ENCODE assay signal across 1 cellular context in genomic region chr5:1139366-1139765, GRCh38.
TF ChIP-seq lines count a peak whose summit lies in the region.

No MANE protein-coding gene starts in this region.

TF ChIP-seq in HepG2, 621 proteins besides CTCF, POLR2A, EP300 and RAD21 (continued from another document):
- TF ChIP-seq KDM5A (IDR thresholded peaks at IDR 0.05; ENCODE audit: borderline replicate concordance, low read length) (no peak), ZNF124 (CRISPR knock-in tag; IDR thresholded peaks at IDR 0.05) (no peak), SP4 (CRISPR knock-in tag; IDR thresholded peaks at IDR 0.05) (no peak), ZNF550 (CRISPR knock-in tag; IDR thresholded peaks at IDR 0.05; ENCODE audit: borderline replicate concordance) (no peak), HNF4G (IDR thresholded peaks at IDR 0.05; ENCODE audit: borderline replicate concordance, low read depth, low read length) (no peak), HNF4G (CRISPR knock-in tag; IDR thresholded peaks at IDR 0.05; ENCODE audit: borderline replicate concordance, low read depth) (no peak)
TF ChIP-seq in HepG2: peak in this region for 5.
